In genomic region chr3:119588112-119588511, GRCh38 we compare ENCODE assay signal across 1 cellular context.
TF ChIP-seq lines count a peak whose summit lies in the region.

No MANE protein-coding gene starts in this region.

TF ChIP-seq in GM12878, 131 proteins besides CTCF, POLR2A, EP300 and RAD21 (continues in another document):
- TF ChIP-seq ELK1 (IDR thresholded peaks at IDR 0.05; ENCODE audit: low read depth, low read length): no peak
- TF ChIP-seq ATF3 (IDR thresholded peaks at IDR 0.05; ENCODE audit: borderline replicate concordance, extremely low read depth, low read depth, low read length): no peak
- TF ChIP-seq BHLHE40 (IDR thresholded peaks at IDR 0.05; ENCODE audit: borderline replicate concordance in 1 of 2, low read depth in 2 of 2, low read length in 1 of 2): no peak
- no peak for TF ChIP-seq MLLT1 (IDR thresholded peaks at IDR 0.05)
- peak; percentile 92 for TF ChIP-seq EED (IDR thresholded peaks at IDR 0.05; ENCODE audit: low read depth)
- TF ChIP-seq BACH1 (IDR thresholded peaks at IDR 0.05; ENCODE audit: borderline replicate concordance): no peak
- no peak for TF ChIP-seq CEBPB (IDR thresholded peaks at IDR 0.05; ENCODE audit: borderline replicate concordance in 1 of 2, low read depth in 2 of 2, low read length in 2 of 2)
- TF ChIP-seq BMI1 (IDR thresholded peaks at IDR 0.05; ENCODE audit: borderline replicate concordance): no peak
- 0 out of 2 replicates have a peak, but pooled peaks have one; percentile 14 for TF ChIP-seq HDGF (IDR thresholded peaks at IDR 0.05)
- peak; percentile 21; the same call in 1 of the 2 replicates for TF ChIP-seq FOXM1 (IDR thresholded peaks at IDR 0.05; ENCODE audit: low read depth, low read length)
- no peak for TF ChIP-seq ZBTB11 (CRISPR knock-in tag; IDR thresholded peaks at IDR 0.05)
- TF ChIP-seq NR2F1 (conservative IDR thresholded peaks at IDR 0.05): no peak
- TF ChIP-seq MXI1 (IDR thresholded peaks at IDR 0.05; ENCODE audit: low read depth, low read length): no peak
- no peak for TF ChIP-seq HCFC1 (IDR thresholded peaks at IDR 0.05; ENCODE audit: low read length)
- no peak for TF ChIP-seq CHD4 (IDR thresholded peaks at IDR 0.05)
- TF ChIP-seq FOS (IDR thresholded peaks at IDR 0.05; ENCODE audit: borderline replicate concordance, extremely low read depth, insufficient read length): no peak
- no peak for TF ChIP-seq POLR2AphosphoS2 (IDR thresholded peaks at IDR 0.05; ENCODE audit: low read depth, low read length)
- no peak for TF ChIP-seq SP1 (IDR thresholded peaks at IDR 0.05; ENCODE audit: low read depth, low read length)
- no peak for TF ChIP-seq PAX8 (IDR thresholded peaks at IDR 0.05)
- TF ChIP-seq RUNX3 (IDR thresholded peaks at IDR 0.05; ENCODE audit: low read length): peak; percentile 65
- no peak for TF ChIP-seq SUZ12 (IDR thresholded peaks at IDR 0.05; ENCODE audit: unreplicated experiment)
- TF ChIP-seq E4F1 (IDR thresholded peaks at IDR 0.05; ENCODE audit: borderline replicate concordance, partially characterized antibody): no peak
- 0 out of 2 replicates have a peak, but pooled peaks have one; percentile 43 for TF ChIP-seq MTA3 (IDR thresholded peaks at IDR 0.05; ENCODE audit: borderline replicate concordance, low read length)
- TF ChIP-seq POLR2AphosphoS5 (IDR thresholded peaks at IDR 0.05; ENCODE audit: low read length): 0 out of 2 replicates have a peak, but pooled peaks have one; percentile 37
- no peak for TF ChIP-seq STAT1 (conservative IDR thresholded peaks at IDR 0.05)
- no peak for TF ChIP-seq ESRRA (IDR thresholded peaks at IDR 0.05; ENCODE audit: low read length)
- peak; percentile 88; the same call in 1 of the 2 replicates for TF ChIP-seq DPF2 (IDR thresholded peaks at IDR 0.05)
- TF ChIP-seq SPI1 (IDR thresholded peaks at IDR 0.05; ENCODE audit: borderline replicate concordance, insufficient read depth, low read depth, low read length): peak; percentile 96
- no peak for TF ChIP-seq JUNB (IDR thresholded peaks at IDR 0.05)
- no peak for TF ChIP-seq KAT2A (conservative IDR thresholded peaks at IDR 0.05; ENCODE audit: control insufficient read depth, low read depth, low read length)
- no peak for TF ChIP-seq MAX (IDR thresholded peaks at IDR 0.05; ENCODE audit: low read depth, low read length)
- 0 out of 2 replicates have a peak, but pooled peaks have one; percentile 5 for TF ChIP-seq MEF2A (IDR thresholded peaks at IDR 0.05; ENCODE audit: insufficient read depth, low read depth, low read length)
- TF ChIP-seq EGR1 (IDR thresholded peaks at IDR 0.05; ENCODE audit: borderline replicate concordance in 1 of 2, low read depth in 2 of 2, low read length in 2 of 2): peak in 1 of 2 experiments; percentile 58; a peak in 1 of 3 replicates
- TF ChIP-seq ZNF622 (IDR thresholded peaks at IDR 0.05): no peak
- peak; percentile 48 for TF ChIP-seq SKIL (IDR thresholded peaks at IDR 0.05; ENCODE audit: low read depth, poor library complexity, severe bottlenecking)
- TF ChIP-seq PML (IDR thresholded peaks at IDR 0.05; ENCODE audit: low read length): no peak
- TF ChIP-seq RB1 (IDR thresholded peaks at IDR 0.05; ENCODE audit: borderline replicate concordance): no peak
- TF ChIP-seq TBL1XR1 (IDR thresholded peaks at IDR 0.05; ENCODE audit: low read depth, low read length): 0 out of 2 replicates have a peak, but pooled peaks have one; percentile 22
- TF ChIP-seq SMAD5 (IDR thresholded peaks at IDR 0.05; ENCODE audit: low read depth): no peak
- TF ChIP-seq PRDM15 (CRISPR knock-in tag; IDR thresholded peaks at IDR 0.05): no peak
- TF ChIP-seq RELB (IDR thresholded peaks at IDR 0.05; ENCODE audit: low read depth): peak; percentile 80
- TF ChIP-seq TAF1 (IDR thresholded peaks at IDR 0.05; ENCODE audit: borderline replicate concordance, low read depth, low read length): no peak
- TF ChIP-seq SIN3A (IDR thresholded peaks at IDR 0.05; ENCODE audit: low read depth, low read length): no peak
- TF ChIP-seq ZZZ3 (IDR thresholded peaks at IDR 0.05; ENCODE audit: control insufficient read depth, insufficient read length, low read depth): no peak
- TF ChIP-seq SIX5 (IDR thresholded peaks at IDR 0.05; ENCODE audit: low read depth, low read length, severe bottlenecking): no peak
- no peak for TF ChIP-seq BRCA1 (IDR thresholded peaks at IDR 0.05; ENCODE audit: low read depth, low read length)
- no peak for TF ChIP-seq KLF5 (IDR thresholded peaks at IDR 0.05; ENCODE audit: partially characterized antibody)
- no peak for TF ChIP-seq ZBED1 (IDR thresholded peaks at IDR 0.05; ENCODE audit: borderline replicate concordance)
- 0 out of 2 replicates have a peak, but pooled peaks have one; percentile 66 for TF ChIP-seq NBN (IDR thresholded peaks at IDR 0.05)
- no peak for TF ChIP-seq RELA (IDR thresholded peaks at IDR 0.05; ENCODE audit: borderline replicate concordance, partially characterized antibody)
